Comparison of ENCODE assay signal across 24 cellular contexts in genomic region chr18:8999872-9000271, GRCh38.
A peak's percentile ranks its signal among the peaks of the same experiment; 100 is the strongest.
DNase-seq lines count a peak whose midpoint lies in the region; ATAC-seq and TF ChIP-seq lines count a peak whose summit lies in the region.
"Had no signal": no experiment of that assay in that cellular context is flagged by ENCODE, and none has a peak within 500 bp of the region (broad histone marks: within the 10 kb centered on the region; RNA-seq: fewer than 3 reads in every experiment).

No MANE protein-coding gene starts in this region.

- no peak overlapping the region for H4K91ac ChIP-seq in mesenchymal stem cell (ENCODE audit: low read length)

- no peaks in the 10 kb centered on the region for H3K79me1 ChIP-seq in mesenchymal stem cell (replicated peaks; ENCODE audit: low read length, poor library complexity, severe bottlenecking)

- no peaks in the 10 kb centered on the region for H3K36me3 ChIP-seq in CD8-positive, alpha-beta memory T cell (ENCODE audit: insufficient read depth, low read length)
- H3K36me3 ChIP-seq in mesenchymal stem cell (ENCODE audit: control insufficient read depth in 1 of 2, insufficient read depth in 2 of 2, low read depth in 1 of 2, low read length in 2 of 2) (no peaks in the 10 kb centered on the region), osteoblast (ENCODE audit: insufficient read depth, low read length) (no peaks in the 10 kb centered on the region)
- H3K36me3 ChIP-seq: BE2C, MG63, SJSA1 had no signal

- no peak for ATAC-seq in activated T-cell treated with anti-CD3 and anti-CD28 coated beads, Interleukin-2, amount 50 U/mL, for 4 hours

- H2BK5ac ChIP-seq in mesenchymal stem cell (ENCODE audit: low read depth, low read length, poor library complexity, severe bottlenecking) = no peak overlapping the region

- no peaks in the 10 kb centered on the region for H4K20me1 ChIP-seq in osteoblast (ENCODE audit: insufficient read depth, low read length)

- H3K4me2 ChIP-seq in mesenchymal stem cell (ENCODE audit: low read length, poor library complexity, severe bottlenecking) = no peak overlapping the region
- H3K4me2 ChIP-seq in osteoblast (ENCODE audit: insufficient read depth, low read length) = peak overlapping the region; percentile 5

- no peak overlapping the region for H2AFZ ChIP-seq in mesenchymal stem cell (ENCODE audit: low read depth, low read length)
- H2AFZ ChIP-seq in osteoblast (ENCODE audit: low read length) = peak overlapping the region; percentile 69

- H3K79me2 ChIP-seq in osteoblast (ENCODE audit: insufficient read depth, low read length) = no peaks in the 10 kb centered on the region

- no peak overlapping the region for H2BK120ac ChIP-seq in mesenchymal stem cell (ENCODE audit: low read depth, low read length)

- H3K18ac ChIP-seq in mesenchymal stem cell (ENCODE audit: low read depth in 1 of 2, low read length in 2 of 2) = no peak overlapping the region

- 81% methylated on average over 7 of the region's 9 CpGs for WGBS in mesenchymal stem cell

- peak overlapping the region; percentile 61 for H3K27ac ChIP-seq in CD8-positive, alpha-beta memory T cell (ENCODE audit: low read depth, low read length)
- H3K27ac ChIP-seq in VCaP = peak overlapping the region; percentile 70
- H3K27ac ChIP-seq in mesenchymal stem cell (ENCODE audit: low read length, poor library complexity, severe bottlenecking) = no peak overlapping the region
- H3K27ac ChIP-seq in osteoblast (ENCODE audit: low read depth, low read length) = no peak overlapping the region
- H3K27ac ChIP-seq: SJSA1 had no signal

- no peak overlapping the region for H3K4me3 Mint-ChIP-seq in CD8-positive, alpha-beta memory T cell
- H3K4me3 Mint-ChIP-seq in activated T-cell treated with anti-CD3 and anti-CD28 coated beads, Interleukin-2, amount 50 U/mL, for 4 hours = no peak overlapping the region
- H3K4me3 Mint-ChIP-seq: CD14-positive monocyte had no signal

- no peaks in the 10 kb centered on the region for H3K9me3 ChIP-seq in CD8-positive, alpha-beta memory T cell (ENCODE audit: low read length)
- H3K9me3 ChIP-seq in mesenchymal stem cell (ENCODE audit: control insufficient read depth, low read length) (peaks cover 19% of the 10 kb centered on the region), osteoblast (ENCODE audit: low read depth, low read length) (peaks cover 3% of the 10 kb centered on the region)
- H3K9me3 ChIP-seq: BE2C had no signal

- H3K4me1 ChIP-seq in CD8-positive, alpha-beta memory T cell (ENCODE audit: insufficient read depth, low read length) = no peaks in the 10 kb centered on the region
- H3K4me1 ChIP-seq in mesenchymal stem cell (ENCODE audit: control insufficient read depth, insufficient read depth, low read depth, low read length) (no peaks in the 10 kb centered on the region), osteoblast (ENCODE audit: insufficient read depth, low read length) (peaks cover 15% of the 10 kb centered on the region)
- H3K4me1 ChIP-seq: BE2C had no signal

- no peaks in the 10 kb centered on the region for H3K4me1 Mint-ChIP-seq in CD8-positive, alpha-beta memory T cell
- H3K4me1 Mint-ChIP-seq in activated T-cell treated with anti-CD3 and anti-CD28 coated beads, Interleukin-2, amount 50 U/mL, for 4 hours (ENCODE audit: low read depth) = no peaks in the 10 kb centered on the region

- no peak for TF ChIP-seq CTCF in VCaP (conservative IDR thresholded peaks at IDR 0.05)
- no peak for TF ChIP-seq CTCF in osteoblast (IDR thresholded peaks at IDR 0.05; ENCODE audit: extremely low read depth, low read depth, low read length)

- peaks cover 0 to 12% (median 4%) of the 10 kb centered on the region in 5 donors for H3K9me3 Mint-ChIP-seq in CD8-positive, alpha-beta memory T cell
- peaks cover 6% of the 10 kb centered on the region for H3K9me3 Mint-ChIP-seq in activated T-cell treated with anti-CD3 and anti-CD28 coated beads, Interleukin-2, amount 50 U/mL, for 4 hours

- peaks cover 7 to 59% of the 10 kb centered on the region in 2 donors for H3K27me3 Mint-ChIP-seq in CD8-positive, alpha-beta memory T cell
- H3K27me3 Mint-ChIP-seq in activated T-cell treated with anti-CD3 and anti-CD28 coated beads, Interleukin-2, amount 50 U/mL, for 4 hours (ENCODE audit: low read depth) = peaks cover 16% of the 10 kb centered on the region

- no peak overlapping the region for H3K4ac ChIP-seq in mesenchymal stem cell (ENCODE audit: low read depth in 1 of 2, low read length in 2 of 2)

- peaks cover 0 to 1% (median 0%) of the 10 kb centered on the region in 3 donors for H3K36me3 Mint-ChIP-seq in CD8-positive, alpha-beta memory T cell
- H3K36me3 Mint-ChIP-seq in activated T-cell treated with anti-CD3 and anti-CD28 coated beads, Interleukin-2, amount 50 U/mL, for 4 hours (ENCODE audit: insufficient read depth) = no peaks in the 10 kb centered on the region

- POLR2A ChIA-PET in CD8-positive, alpha-beta memory T cell (lab: Charles Lee) = no interaction called here

- CTCF ChIA-PET in CD8-positive, alpha-beta memory T cell (lab: Charles Lee) = no interaction called here

- no peaks in the 10 kb centered on the region for H3K27me3 ChIP-seq in CD8-positive, alpha-beta memory T cell (ENCODE audit: insufficient read depth, low read length, poor library complexity, severe bottlenecking)
- H3K27me3 ChIP-seq in mesenchymal stem cell (ENCODE audit: control insufficient read depth in 1 of 2, insufficient read depth in 1 of 2, low read length in 2 of 2) (no peaks in the 10 kb centered on the region), osteoblast (ENCODE audit: insufficient read depth, low read length) (no peaks in the 10 kb centered on the region)
- H3K27me3 ChIP-seq: BE2C, MG63, SJSA1 had no signal

- no peak overlapping the region for H3K14ac ChIP-seq in mesenchymal stem cell (ENCODE audit: low read length in 2 of 2)

- peak overlapping the region; percentile 64 for H3K9ac ChIP-seq in mesenchymal stem cell (ENCODE audit: low read length)

- H3K27ac Mint-ChIP-seq in CD8-positive, alpha-beta memory T cell = no peak overlapping the region
- H3K27ac Mint-ChIP-seq: CD14-positive monocyte had no signal

- no peak overlapping the region for H4K8ac ChIP-seq in mesenchymal stem cell (ENCODE audit: low read length)

- H2BK12ac ChIP-seq in mesenchymal stem cell (ENCODE audit: low read length in 2 of 2) = no peak overlapping the region

- no peak overlapping the region for H3K4me3 ChIP-seq in CD8-positive, alpha-beta memory T cell (ENCODE audit: low read length)
- H3K4me3 ChIP-seq in mesenchymal stem cell (ENCODE audit: insufficient read depth in 1 of 2, low read depth in 1 of 2, low read length in 2 of 2) (no peak overlapping the region), osteoblast (ENCODE audit: insufficient read depth, low read length) (no peak overlapping the region)
- H3K4me3 ChIP-seq: MG63, SJSA1 had no signal

- no peak overlapping the region for H3K23ac ChIP-seq in mesenchymal stem cell (ENCODE audit: low read length in 2 of 2)

- H2AK5ac ChIP-seq in mesenchymal stem cell (ENCODE audit: low read length, severe bottlenecking) = no peak overlapping the region

- DNase-seq in CD8-positive, alpha-beta memory T cell = no peak
- no peak for DNase-seq in mesenchymal stem cell
- no peak for DNase-seq in osteoblast (ENCODE audit: insufficient read length, low spot score, missing footprints)
- no peak for DNase-seq in activated CD4-positive, alpha-beta T cell treated with anti-CD3 and anti-CD28 coated beads for 1 hour
- DNase-seq in NCI-H510A treated with DMSO at 0.1 percent for 48 hours (lab: John Stamatoyannopoulos, UW) = no peak
- no peak for DNase-seq in HK-2 (ENCODE audit: unreplicated experiment)
- DNase-seq in activated T-cell treated with anti-CD3 and anti-CD28 coated beads, Interleukin-2, amount 50 U/mL, for 4 hours = no peak
- DNase-seq: 8988T, ACHN, BE2C, Calu3, DMS79 treated with DMSO at 0.1 percent for 48 hours, KG1, MG63, NCI-H1417 treated with DMSO at 0.1 percent for 48 hours, NCI-H187 treated with DMSO at 0.1 percent for 48 hours, NCI-H2107, NCI-H446 treated with DMSO at 0.1 percent for 48 hours, NCI-H526 treated with DMSO at 0.1 percent for 48 hours, Right ventricle myocardium superior, RPMI8226 had no signal

- no peak overlapping the region for H2BK15ac ChIP-seq in mesenchymal stem cell (ENCODE audit: low read depth, poor library complexity, severe bottlenecking)

Comparison
In these comparisons a context has a peak if more than half of its experiments do, and no peak if none do; other contexts are left out.
1. H3K27ac ChIP-seq: peak in CD8-positive, alpha-beta memory T cell (single experiment) and VCaP (single experiment); none in mesenchymal stem cell (single experiment) and osteoblast (single experiment).